In genomic region chr20:61968036-61968810, GRCh38 we compare ENCODE assay signal across 32 cellular contexts.
"Had no signal": no experiment of that assay in that cellular context is flagged by ENCODE, and none has a peak within 500 bp of the region (broad histone marks: within the 10 kb centered on the region; RNA-seq: fewer than 3 reads in every experiment).

No MANE protein-coding gene starts in this region.

- H3K4me1 Mint-ChIP-seq: activated B cell treated with CpG ODN at 0.5 μM for 24 hours; activated naive CD8-positive, alpha-beta T cell treated with anti-CD3 and anti-CD28 coated beads for 36 hours; mesothelial cell of epicardium; nephron progenitor cell had no signal

- H3K27me3 ChIP-seq: adrenal gland, body of pancreas, cardiac muscle cell, ovary had no signal

- H3K27ac ChIP-seq: adrenal gland, body of pancreas, cardiac muscle cell, coronary artery, gastroesophageal sphincter, neutrophil, ovary, psoas muscle, upper lobe of left lung had no signal

- H3K4me3 ChIP-seq: adrenal gland, body of pancreas, cardiac muscle cell, coronary artery, dorsolateral prefrontal cortex, gastroesophageal sphincter, ovary, psoas muscle, upper lobe of left lung had no signal

- H3K4me1 ChIP-seq: adrenal gland, psoas muscle had no signal

- H3K4me3 Mint-ChIP-seq: activated B cell treated with CpG ODN at 0.5 μM for 24 hours; activated naive CD4-positive, alpha-beta T cell treated with anti-CD3 and anti-CD28 coated beads for 36 hours; activated naive CD8-positive, alpha-beta T cell treated with anti-CD3 and anti-CD28 coated beads for 36 hours; activated T-helper 1 cell treated with anti-CD3 and anti-CD28 coated beads, Interleukin-12 subunit alpha, Interleukin-12 subunit beta, Interleukin-2, Interleukin-4 antibody, amounts not matched to agents 30 ng/mL and 10 ng/mL and 1 ng/mL, durations not matched to agents 14 hours and 24 hours and 36 hours; effector memory CD8-positive, alpha-beta T cell; mesothelial cell of epicardium; naive B cell; nephron progenitor cell; stimulated activated naive CD8-positive, alpha-beta T cell treated with anti-CD3 and anti-CD28 coated beads, Interleukin-15, Interleukin-2, amounts not matched to agents 100 ng/mL and 50 ng/mL, for 24 hours; T-cell; T-helper 2 cell treated with Interferon-gamma antibody and Interleukin-4, amounts not matched to agents 5 μg/mL and 100 μg/mL, for 36 hours had no signal

- FAIRE-seq: endothelial cell of umbilical vein, keratinocyte had no signal

- DNase-seq: activated B cell treated with CpG ODN at 0.5 μM for 24 hours; activated CD4-positive, alpha-beta T cell treated with anti-CD3 and anti-CD28 coated beads, Interleukin-2, amount 50 U/mL, for 4 hours; activated naive CD4-positive, alpha-beta T cell treated with anti-CD3 and anti-CD28 coated beads for 36 hours; activated naive CD8-positive, alpha-beta T cell treated with anti-CD3 and anti-CD28 coated beads for 36 hours; activated T-cell treated with anti-CD3 and anti-CD28 coated beads, Interleukin-2, amount 50 U/mL, for 1 hour; aorta; body of pancreas; effector memory CD8-positive, alpha-beta T cell; hippocampal formation; left cardiac atrium; left ventricle myocardium superior; mammary epithelial cell; naive B cell; nephron progenitor cell; ovary; psoas muscle; stimulated activated CD4-positive, alpha-beta T cell treated with anti-CD3 and anti-CD28 coated beads, Interleukin-2, amount 100 ng/mL, for 48 hours; T-cell; upper lobe of left lung had no signal

- H3K27ac Mint-ChIP-seq: activated B cell treated with CpG ODN at 0.5 μM for 24 hours; activated naive CD4-positive, alpha-beta T cell treated with anti-CD3 and anti-CD28 coated beads for 36 hours; activated naive CD8-positive, alpha-beta T cell treated with anti-CD3 and anti-CD28 coated beads for 36 hours; activated T-helper 1 cell treated with anti-CD3 and anti-CD28 coated beads, Interleukin-12 subunit alpha, Interleukin-12 subunit beta, Interleukin-2, Interleukin-4 antibody, amounts not matched to agents 30 ng/mL and 10 ng/mL and 1 ng/mL, durations not matched to agents 14 hours and 24 hours and 36 hours; effector memory CD8-positive, alpha-beta T cell; mesothelial cell of epicardium; naive B cell; nephron progenitor cell; stimulated activated naive CD8-positive, alpha-beta T cell treated with anti-CD3 and anti-CD28 coated beads, Interleukin-15, Interleukin-2, amounts not matched to agents 100 ng/mL and 50 ng/mL, for 24 hours; T-cell; T-helper 2 cell treated with Interferon-gamma antibody and Interleukin-4, amounts not matched to agents 5 μg/mL and 100 μg/mL, for 36 hours had no signal

- H3K9me3 ChIP-seq: adrenal gland, body of pancreas, gastroesophageal sphincter, neutrophil, ovary, psoas muscle, upper lobe of left lung had no signal

- ATAC-seq: body of pancreas; effector memory CD8-positive, alpha-beta T cell; gastroesophageal sphincter; left cardiac atrium; left ventricle myocardium superior; psoas muscle; right cardiac atrium; T-cell had no signal

- H3K9me3 Mint-ChIP-seq: activated naive CD4-positive, alpha-beta T cell treated with anti-CD3 and anti-CD28 coated beads for 36 hours; activated naive CD8-positive, alpha-beta T cell treated with anti-CD3 and anti-CD28 coated beads for 36 hours; activated T-helper 1 cell treated with anti-CD3 and anti-CD28 coated beads, Interleukin-12 subunit alpha, Interleukin-12 subunit beta, Interleukin-2, Interleukin-4 antibody, amounts not matched to agents 30 ng/mL and 10 ng/mL and 1 ng/mL, durations not matched to agents 14 hours and 24 hours and 36 hours; effector memory CD8-positive, alpha-beta T cell; nephron progenitor cell; T-helper 2 cell treated with Interferon-gamma antibody and Interleukin-4, amounts not matched to agents 5 μg/mL and 100 μg/mL, for 36 hours had no signal

- H3K36me3 ChIP-seq: adrenal gland, cardiac muscle cell, ovary had no signal
